Comparison of ENCODE assay signal across 13 cellular contexts in the genomic region with DNA sequence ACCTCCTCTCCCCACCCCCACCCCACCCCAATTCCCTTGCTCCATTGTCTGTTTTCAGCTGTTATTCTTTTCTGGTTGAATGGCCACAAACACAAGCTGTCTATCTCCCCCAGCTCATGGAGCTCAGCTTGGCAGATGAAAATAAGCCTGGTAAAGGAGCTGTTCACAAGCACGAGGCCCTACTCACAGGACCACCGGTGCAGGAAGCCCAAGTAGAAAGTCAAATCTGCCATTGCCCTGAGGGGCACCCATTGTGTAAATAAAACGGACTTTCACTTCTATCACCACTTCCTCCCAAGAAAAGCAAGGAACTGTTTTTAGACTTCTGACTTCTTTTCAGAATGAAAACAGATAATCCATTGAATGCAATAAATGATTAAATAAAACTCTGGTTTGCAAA. TPM values are rescaled to one million over a fixed set of nuclear protein-coding genes. Genes with fewer than 3 reads are reported as not detected.
DNase-seq lines count a peak whose midpoint lies in the region; ATAC-seq and TF ChIP-seq lines count a peak whose summit lies in the region.
"Had no signal": no experiment of that assay in that cellular context is flagged by ENCODE, and none has a peak within 500 bp of the region (broad histone marks: within the 10 kb centered on the region; RNA-seq: fewer than 3 reads in every experiment).

No MANE protein-coding gene starts in this region.

- H3K36me3 Mint-ChIP-seq in activated CD4-positive, alpha-beta T cell treated with anti-CD3 and anti-CD28 coated beads, Interleukin-2, amount 10 ng/mL, durations not matched to agents 7 days and 5 days (ENCODE audit: low read depth): peaks cover 93% of the 10 kb centered on the region
- peaks cover 16 to 36% of the 10 kb centered on the region in 2 donors for H3K36me3 Mint-ChIP-seq in stimulated activated naive B cell treated with anti-CD40 and anti-IgM and Interleukin-4, amounts not matched to agents 10 μg/mL and 1 μg/mL and 100 μg/mL, for 72 hours

- no peak overlapping the region for H3K4me3 Mint-ChIP-seq in activated CD4-positive, alpha-beta T cell treated with anti-CD3 and anti-CD28 coated beads, Interleukin-2, amount 10 ng/mL, durations not matched to agents 7 days and 5 days
- peak overlapping the region; percentile 87 to 93 for H3K4me3 Mint-ChIP-seq in stimulated activated naive B cell treated with anti-CD40 and anti-IgM and Interleukin-4, amounts not matched to agents 10 μg/mL and 1 μg/mL and 100 μg/mL, for 72 hours

- no peak for DNase-seq in activated CD4-positive, alpha-beta T cell treated with anti-CD3 and anti-CD28 coated beads, Interleukin-2, amount 10 ng/mL, durations not matched to agents 7 days and 5 days
- DNase-seq in activated CD4-positive, alpha-beta T cell treated with anti-CD3 and anti-CD28 coated beads for 4 hours: no peak
- DNase-seq in NOMO-1 treated with dmso at 0.1 percent for 144 hours (lab: John Stamatoyannopoulos, UW; ENCODE audit: unreplicated experiment) (peak; percentile 8), dorsolateral prefrontal cortex (no peak), middle frontal gyrus (ENCODE audit: extremely low spot score, low spot score) (no peak)
- DNase-seq in stimulated activated naive B cell treated with anti-CD40 and anti-IgM and Interleukin-4, amounts not matched to agents 10 μg/mL and 1 μg/mL and 100 μg/mL, for 72 hours: no peak
- DNase-seq: activated CD4-positive, alpha-beta T cell treated with anti-CD3 and anti-CD28 coated beads for 1 hour; head of caudate nucleus; KG1; stimulated activated CD4-positive, alpha-beta T cell treated with anti-CD3 and anti-CD28 coated beads, Interleukin-2, amount 100 ng/mL, for 24 hours had no signal

- peak overlapping the region in 34 of 59 donors; percentile 14 to 91 (median 74) for H3K27ac ChIP-seq in dorsolateral prefrontal cortex
- H3K27ac ChIP-seq: PC-9 had no signal

- POLR2A ChIA-PET in activated CD4-positive, alpha-beta T cell treated with anti-CD3 and anti-CD28 coated beads, Interleukin-2, amount 10 ng/mL, durations not matched to agents 7 days and 5 days (lab: Charles Lee): no interaction called here

- intact Hi-C loops in dorsolateral prefrontal cortex (cut with DNase I): no loop called here

- H3K27me3 Mint-ChIP-seq in activated CD4-positive, alpha-beta T cell treated with anti-CD3 and anti-CD28 coated beads, Interleukin-2, amount 10 ng/mL, durations not matched to agents 7 days and 5 days: no peaks in the 10 kb centered on the region
- H3K27me3 Mint-ChIP-seq in stimulated activated naive B cell treated with anti-CD40 and anti-IgM and Interleukin-4, amounts not matched to agents 10 μg/mL and 1 μg/mL and 100 μg/mL, for 72 hours: no peaks in the 10 kb centered on the region

- H3K9me3 Mint-ChIP-seq in activated CD4-positive, alpha-beta T cell treated with anti-CD3 and anti-CD28 coated beads, Interleukin-2, amount 10 ng/mL, durations not matched to agents 7 days and 5 days: peaks cover 2% of the 10 kb centered on the region
- peaks cover 0 to 2% of the 10 kb centered on the region in 2 donors for H3K9me3 Mint-ChIP-seq in stimulated activated naive B cell treated with anti-CD40 and anti-IgM and Interleukin-4, amounts not matched to agents 10 μg/mL and 1 μg/mL and 100 μg/mL, for 72 hours

- peak overlapping the region; percentile 88 for H3K27ac Mint-ChIP-seq in activated CD4-positive, alpha-beta T cell treated with anti-CD3 and anti-CD28 coated beads, Interleukin-2, amount 10 ng/mL, durations not matched to agents 7 days and 5 days
- peak overlapping the region; percentile 95 for H3K27ac Mint-ChIP-seq in stimulated activated naive B cell treated with anti-CD40 and anti-IgM and Interleukin-4, amounts not matched to agents 10 μg/mL and 1 μg/mL and 100 μg/mL, for 72 hours

- H3K4me1 Mint-ChIP-seq in activated CD4-positive, alpha-beta T cell treated with anti-CD3 and anti-CD28 coated beads, Interleukin-2, amount 10 ng/mL, durations not matched to agents 7 days and 5 days: peaks cover 93% of the 10 kb centered on the region
- H3K4me1 Mint-ChIP-seq in stimulated activated naive B cell treated with anti-CD40 and anti-IgM and Interleukin-4, amounts not matched to agents 10 μg/mL and 1 μg/mL and 100 μg/mL, for 72 hours: peaks cover 73 to 93% of the 10 kb centered on the region in 2 donors

- H3K27me3 ChIP-seq in dorsolateral prefrontal cortex: peaks cover 0 to 20% (median 0%) of the 10 kb centered on the region in 45 donors

- CTCF ChIA-PET in activated CD4-positive, alpha-beta T cell treated with anti-CD3 and anti-CD28 coated beads, Interleukin-2, amount 10 ng/mL, durations not matched to agents 7 days and 5 days (lab: Charles Lee): interaction anchor here (3.4 to 4.7 kb wide), 2 partner anchors 8 to 11 kb away, joined by 15 to 35 read pairs; no protein-coding TSS in a partner anchor

- H3K4me3 ChIP-seq in dorsolateral prefrontal cortex: peak overlapping the region in 34 of 59 donors; percentile 20 to 83 (median 72)
- H3K4me3 ChIP-seq: PC-9 had no signal

- no peak for TF ChIP-seq CTCF in dorsolateral prefrontal cortex (IDR thresholded peaks at IDR 0.05 in 54 of 56, conservative IDR thresholded peaks at IDR 0.05 in 2 of 56; ENCODE audit: low read depth in 1 of 56, partially characterized antibody in 56 of 56)

- no peak for ATAC-seq in stimulated activated naive B cell treated with anti-CD40 and anti-IgM and Interleukin-4, amounts not matched to agents 10 μg/mL and 1 μg/mL and 100 μg/mL, for 72 hours (replicated peaks)
- ATAC-seq in GM18517 (IDR thresholded peaks at IDR 0.05; ENCODE audit: unreplicated experiment) (no peak), HG02763 (IDR thresholded peaks at IDR 0.05; ENCODE audit: unreplicated experiment) (no peak)

RNA-seq across cellular contexts. Expression of gene RIPOR2, which starts 27.8 kb away (rescaled TPM):
- 100 to 1,000 TPM; 287 to 303 TPM for total RNA-seq in activated CD4-positive, alpha-beta T cell treated with anti-CD3 and anti-CD28 coated beads, Interleukin-2, amount 10 ng/mL, durations not matched to agents 7 days and 5 days
- total RNA-seq in dorsolateral prefrontal cortex: 10 to 100 TPM; 14.0 to 57.7 (median 34.7) TPM

Comparison
In these comparisons a context has a peak if more than half of its experiments do, and no peak if none do; other contexts are left out.
1. RNA of gene RIPOR2, which starts 27.8 kb away (total RNA-seq): 287 to 303 TPM in activated CD4-positive, alpha-beta T cell treated with anti-CD3 and anti-CD28 coated beads, Interleukin-2, amount 10 ng/mL, durations not matched to agents 7 days and 5 days; 14.0 to 57.7 TPM in dorsolateral prefrontal cortex; every median in the first group is over 4 times any median in the second.